Comparison of ENCODE assay signal across 22 cellular contexts in genomic region chr6:7749493-7749892, GRCh38.
"Had no signal": no experiment of that assay in that cellular context is flagged by ENCODE, and none has a peak within 500 bp of the region (broad histone marks: within the 10 kb centered on the region; RNA-seq: fewer than 3 reads in every experiment).

No MANE protein-coding gene starts in this region.

- ATAC-seq: effector memory CD8-positive, alpha-beta T cell; foreskin keratinocyte; gastroesophageal sphincter; heart left ventricle; left colon; left ventricle myocardium superior; lower lobe of right lung; mucosa of descending colon had no signal

- H3K4me1 ChIP-seq: colonic mucosa, esophagus muscularis mucosa, foreskin keratinocyte, gastroesophageal sphincter, heart left ventricle, lower lobe of right lung had no signal

- H3K27me3 ChIP-seq: colonic mucosa, hepatocyte had no signal

- H3K4me3 ChIP-seq: colonic mucosa, esophagus muscularis mucosa, gastroesophageal sphincter, heart left ventricle, hepatocyte, lower lobe of right lung, mucosa of descending colon had no signal

- H3K4me2 ChIP-seq: hepatocyte had no signal

- H3K9me3 ChIP-seq: colonic mucosa, esophagus muscularis mucosa, gastroesophageal sphincter, heart left ventricle, lower lobe of right lung, mucosa of descending colon had no signal

- H3K27ac ChIP-seq: colonic mucosa, epithelial cell of prostate, esophagus muscularis mucosa, foreskin keratinocyte, gastroesophageal sphincter, heart left ventricle, hepatocyte, lower lobe of right lung had no signal

- DNase-seq: colonic mucosa; cortex of kidney; effector CD8-positive, alpha-beta T cell; effector memory CD8-positive, alpha-beta T cell; endodermal cell; erythroblast; foreskin keratinocyte; heart left ventricle; hypothalamus; immature natural killer cell; kidney; kidney glomerular epithelial cell; left colon; left ventricle myocardium superior; lower lobe of right lung; mesenchymal stem cell; mucosa of descending colon; naive B cell had no signal

- H2AFZ ChIP-seq: hepatocyte had no signal

- H3K79me2 ChIP-seq: hepatocyte had no signal

- H3K36me3 ChIP-seq: colonic mucosa, esophagus muscularis mucosa, gastroesophageal sphincter, heart left ventricle, lower lobe of right lung had no signal
